ENCODE assay signal across 10 cellular contexts in genomic region chr1:214558002-214558770, GRCh38. TPM values are rescaled to one million over a fixed set of nuclear protein-coding genes. Genes with fewer than 3 reads are reported as not detected.
DNase-seq lines count a peak whose midpoint lies in the region; ATAC-seq and TF ChIP-seq lines count a peak whose summit lies in the region.
"Had no signal": no experiment of that assay in that cellular context is flagged by ENCODE, and none has a peak within 500 bp of the region (broad histone marks: within the 10 kb centered on the region; RNA-seq: fewer than 3 reads in every experiment).

No MANE protein-coding gene starts in this region.

- H3K9ac ChIP-seq in HCT116 (ENCODE audit: low read length): no peak overlapping the region

- H3K4me2 ChIP-seq in HCT116 (ENCODE audit: low read length) (peak overlapping the region; percentile 45), OCI-LY7 (ENCODE audit: low read length) (no peak overlapping the region)

- POLR2A ChIA-PET in HCT116 (lab: Charles Lee) (no interaction called here), OCI-LY7 (lab: Charles Lee) (interaction anchor here (0.6 kb wide), 1 partner anchor 15 kb away, joined by 3 read pairs; no protein-coding TSS in a partner anchor)

- ATAC-seq in HCT116: peak; percentile 64
- ATAC-seq: activated T-helper 17 cell treated with anti-CD3 and anti-CD28 coated beads, Interleukin-2, amount 50 U/mL, for 72 hours had no signal

- H3K9me2 ChIP-seq in HCT116 (ENCODE audit: insufficient read depth) (no peaks in the 10 kb centered on the region), OCI-LY7 (ENCODE audit: insufficient read depth, low read length) (no peaks in the 10 kb centered on the region)

- no peaks in the 10 kb centered on the region for H3K9me3 ChIP-seq in HCT116 (ENCODE audit: control insufficient read depth in 1 of 2, insufficient read depth in 1 of 2, low read depth in 1 of 2, low read length in 2 of 2)
- H3K9me3 ChIP-seq in OCI-LY7 (ENCODE audit: low read length): no peaks in the 10 kb centered on the region

- H4K20me1 ChIP-seq in HCT116 (ENCODE audit: insufficient read depth): no peaks in the 10 kb centered on the region
- H4K20me1 ChIP-seq in OCI-LY7 (ENCODE audit: insufficient read depth, low read length): no peaks in the 10 kb centered on the region

- BruUV-seq in HCT116 (replicated peaks; lab: Mats Ljungman, UMichigan) (no TSS peak), OCI-LY7 (replicated peaks; lab: Mats Ljungman, UMichigan) (no TSS peak)

- intact Hi-C loops in HCT116 (cut with micrococcal nuclease): no loop called here
- intact Hi-C loops in OCI-LY7 (cut with micrococcal nuclease; ENCODE audit: unreplicated experiment): no loop called here

- no peaks in the 10 kb centered on the region for H3K36me3 ChIP-seq in HCT116 (ENCODE audit: control insufficient read depth in 1 of 2, insufficient read depth in 2 of 2, low read length in 2 of 2)
- H3K36me3 ChIP-seq in kidney epithelial cell (ENCODE audit: control insufficient read depth, insufficient read depth, low read length): no peaks in the 10 kb centered on the region
- no peaks in the 10 kb centered on the region for H3K36me3 ChIP-seq in OCI-LY7 (ENCODE audit: insufficient read depth, low read length)

- DNase-seq in EH (ENCODE audit: low read depth) (peak; percentile 92), HCT116 (ENCODE audit: low read depth, low spot score) (no peak), RPMI7951 (ENCODE audit: low read depth) (peak; percentile 94), kidney epithelial cell (ENCODE audit: low read depth) (peak; percentile 86), OCI-LY7 (ENCODE audit: low spot score) (no peak), NCI-H2081 treated with DMSO at 0.1 percent for 48 hours (lab: John Stamatoyannopoulos, UW) (no peak), NCI-H2171 (lab: John Stamatoyannopoulos, UW) (no peak)
- DNase-seq in stimulated activated CD4-positive, alpha-beta T cell treated with anti-CD3 and anti-CD28 coated beads, Interleukin-2, amount 100 ng/mL, for 24 hours: no peak

- RAD21 ChIA-PET in HCT116 (lab: Charles Lee; ENCODE audit: low non-redundant PET in 1 of 2, low total read pairs in 2 of 2, uncharacterized antibody in 2 of 2, unreplicated experiment in 2 of 2): no interaction called here

- H3K4me1 ChIP-seq in HCT116 (ENCODE audit: control insufficient read depth in 1 of 2, insufficient read depth in 2 of 2, low read length in 2 of 2) (peaks cover 9 to 18% of the 10 kb centered on the region in 2 experiments; a peak in 3 of 4 replicates), OCI-LY7 (ENCODE audit: insufficient read depth, low read length, poor library complexity, severe bottlenecking) (no peaks in the 10 kb centered on the region)

- TF ChIP-seq RAD21 in HCT116 (IDR thresholded peaks at IDR 0.05; ENCODE audit: low read depth): no peak

- H3K27me3 ChIP-seq in HCT116 (ENCODE audit: insufficient read depth, low read length) (no peaks in the 10 kb centered on the region), kidney epithelial cell (ENCODE audit: control insufficient read depth, insufficient read depth, low read length) (no peaks in the 10 kb centered on the region)

- H2AFZ ChIP-seq in HCT116 (ENCODE audit: low read depth, low read length, poor library complexity, severe bottlenecking): peak overlapping the region; percentile 62
- H2AFZ ChIP-seq in OCI-LY7 (ENCODE audit: low read length): no peak overlapping the region

- H3K27ac ChIP-seq in HCT116 (ENCODE audit: low read depth, low read length) (no peak overlapping the region), OCI-LY7 (ENCODE audit: low read depth, low read length, poor library complexity, severe bottlenecking) (no peak overlapping the region)
- H3K27ac ChIP-seq: skin epidermis had no signal

- no peak for TF ChIP-seq POLR2A in HCT116 (IDR thresholded peaks at IDR 0.05; ENCODE audit: borderline replicate concordance, extremely low read depth, insufficient read depth, insufficient read length)

- H3K4me3 ChIP-seq in HCT116 (replicated peaks in 1 of 2; ENCODE audit: low read depth in 1 of 2, low read length in 2 of 2): no peak overlapping the region
- H3K4me3 ChIP-seq in kidney epithelial cell (ENCODE audit: low read depth, low read length): no peak overlapping the region
- no peak overlapping the region for H3K4me3 ChIP-seq in OCI-LY7 (ENCODE audit: low read depth, low read length, poor library complexity, severe bottlenecking)
- H3K4me3 ChIP-seq: skin epidermis had no signal

- H3K79me2 ChIP-seq in HCT116 (ENCODE audit: insufficient read depth, low read length): no peaks in the 10 kb centered on the region
- no peaks in the 10 kb centered on the region for H3K79me2 ChIP-seq in OCI-LY7 (ENCODE audit: insufficient read depth, low read depth, low read length)

- CTCF ChIA-PET in HCT116 (lab: Charles Lee): no interaction called here
- CTCF ChIA-PET in OCI-LY7 (lab: Charles Lee; ENCODE audit: unreplicated experiment): no interaction called here

- TF ChIP-seq CTCF in HCT116 (IDR thresholded peaks at IDR 0.05 in 2 of 3, conservative IDR thresholded peaks at IDR 0.05 in 1 of 3; ENCODE audit: borderline replicate concordance in 1 of 3, insufficient read depth in 1 of 3, low read depth in 2 of 3, low read length in 2 of 3): no peak
- no peak for TF ChIP-seq CTCF in kidney epithelial cell (IDR thresholded peaks at IDR 0.05; ENCODE audit: insufficient read depth, low read length, poor library complexity, severe bottlenecking)
- TF ChIP-seq CTCF in OCI-LY7 (conservative IDR thresholded peaks at IDR 0.05; ENCODE audit: low read length): no peak

TF ChIP-seq in HCT116, 20 proteins besides CTCF, POLR2A, EP300 and RAD21:
- no peak for TF ChIP-seq POLR2AphosphoS5 (IDR thresholded peaks at IDR 0.05; ENCODE audit: low read depth, low read length)
- TF ChIP-seq TCF7L2 (IDR thresholded peaks at IDR 0.05; ENCODE audit: borderline replicate concordance, extremely low read depth, insufficient read depth, insufficient read length): no peak

RNA-seq across cellular contexts. Expression of gene PTPN14, which starts 6.8 kb away (rescaled TPM):
- 37.5 TPM for total RNA-seq in HCT116 (2021; ENCODE audit: unreplicated experiment)
- 7.2 and 11.1 TPM in 2 replicates for polyA plus RNA-seq in HCT116 (2012)
- 29.0 and 31.8 TPM in 2 replicates for total RNA-seq in RPMI7951 (2014; rRNA removed; shearing (Covaris generic))
- total RNA-seq in kidney epithelial cell: 30.7 and 37.4 TPM in 2 replicates
- total RNA-seq in OCI-LY7 (2014; rRNA removed; shearing (Covaris generic)): not detected in 2 replicates
- total RNA-seq in OCI-LY7 (2022): not detected in 2 replicates

RNA-seq across cellular contexts. Expression of gene CENPF, which starts 44.8 kb away (rescaled TPM):
- 120 TPM for total RNA-seq in HCT116 (2021; ENCODE audit: unreplicated experiment)
- 43.7 and 76.9 TPM in 2 replicates for polyA plus RNA-seq in HCT116 (2012)
- total RNA-seq in RPMI7951 (2014; rRNA removed; shearing (Covaris generic)): 123 and 129 TPM in 2 replicates
- 20.2 and 20.6 TPM in 2 replicates for total RNA-seq in kidney epithelial cell
- 110 and 161 TPM in 2 replicates for total RNA-seq in OCI-LY7 (2014; rRNA removed; shearing (Covaris generic))
- total RNA-seq in OCI-LY7 (2022): 173 and 195 TPM in 2 replicates

Comparison
In these comparisons a context has a peak if more than half of its experiments do, and no peak if none do; other contexts are left out.
1. DNase-seq: peak in EH (single experiment), RPMI7951 (single experiment) and kidney epithelial cell (single experiment); none in HCT116 (single experiment), OCI-LY7 (single experiment), stimulated activated CD4-positive, alpha-beta T cell treated with anti-CD3 and anti-CD28 coated beads, Interleukin-2, amount 100 ng/mL, for 24 hours (0 of 2), NCI-H2081 treated with DMSO at 0.1 percent for 48 hours (single experiment) and NCI-H2171 (single experiment).
2. RNA of gene PTPN14, which starts 6.8 kb away (total RNA-seq): 37.5 TPM in HCT116 (single experiment), 30.7 to 37.4 TPM in kidney epithelial cell and 29.0 to 31.8 TPM in RPMI7951; not detected in OCI-LY7; every median in the first group is over 10 times any median in the second.